Comparison of ENCODE assay signal across 8 cellular contexts in genomic region chr9:89187541-89187940, GRCh38.
"Had no signal": no experiment of that assay in that cellular context is flagged by ENCODE, and none has a peak within 500 bp of the region (broad histone marks: within the 10 kb centered on the region; RNA-seq: fewer than 3 reads in every experiment).

No MANE protein-coding gene starts in this region.

- H3K27ac ChIP-seq: KMS-11 had no signal

- H3K4me3 ChIP-seq: GM23338 had no signal

- H3K4me2 ChIP-seq: GM23338, KMS-11 had no signal

- DNase-seq: H9, HCEC 1CT, KBM-7 had no signal

- H2AFZ ChIP-seq: GM23338 had no signal

- H3K4me3 Mint-ChIP-seq: GM23338, H9 had no signal

- H3K9ac ChIP-seq: KMS-11 had no signal

- H3K27ac Mint-ChIP-seq: GM23338, H9 had no signal

- FAIRE-seq: H1, H54, HTR-8/SVneo had no signal

- H3K9me3 Mint-ChIP-seq: GM23338, H9 had no signal

- ATAC-seq: GM23338 had no signal
